Comparison of ENCODE assay signal across 9 cellular contexts in genomic region chr9:113614843-113615648, GRCh38.
A peak's percentile ranks its signal among the peaks of the same experiment; 100 is the strongest.
DNase-seq lines count a peak whose midpoint lies in the region; ATAC-seq and TF ChIP-seq lines count a peak whose summit lies in the region.
"Had no signal": no experiment of that assay in that cellular context is flagged by ENCODE, and none has a peak within 500 bp of the region (broad histone marks: within the 10 kb centered on the region; RNA-seq: fewer than 3 reads in every experiment).

No MANE protein-coding gene starts in this region.

- CTCF ChIA-PET in MCF 10A (lab: Yijun Ruan, JAX): interaction anchor here (0.8 kb wide), 1 partner anchor 17 kb away, joined by 3 read pairs; no protein-coding TSS in a partner anchor
- CTCF ChIA-PET in CD4-positive, alpha-beta T cell (lab: Charles Lee): no interaction called here

- H3K4me1 ChIP-seq in breast epithelium: peaks cover 4 to 16% of the 10 kb centered on the region in 2 donors
- H3K4me1 ChIP-seq in thyroid gland: peaks cover 18 to 33% of the 10 kb centered on the region in 2 donors

- TF ChIP-seq CTCF in breast epithelium (IDR thresholded peaks at IDR 0.05) (no peak), MCF 10A (IDR thresholded peaks at IDR 0.05; ENCODE audit: unreplicated experiment) (no peak), thyroid gland (IDR thresholded peaks at IDR 0.05) (no peak)
- TF ChIP-seq CTCF in CD4-positive, alpha-beta T cell (IDR thresholded peaks at IDR 0.05): no peak

- no peak overlapping the region for H3K27ac Mint-ChIP-seq in MCF 10A (ENCODE audit: low read depth, unreplicated experiment)
- peak overlapping the region; percentile 38 for H3K27ac Mint-ChIP-seq in activated naive CD8-positive, alpha-beta T cell
- no peak overlapping the region for H3K27ac Mint-ChIP-seq in CD4-positive, alpha-beta T cell

- H3K9me3 Mint-ChIP-seq in MCF 10A (ENCODE audit: unreplicated experiment): no peaks in the 10 kb centered on the region
- no peaks in the 10 kb centered on the region for H3K9me3 Mint-ChIP-seq in activated naive CD8-positive, alpha-beta T cell (ENCODE audit: low read depth)
- no peaks in the 10 kb centered on the region for H3K9me3 Mint-ChIP-seq in CD4-positive, alpha-beta T cell

- no peaks in the 10 kb centered on the region for H3K27me3 ChIP-seq in breast epithelium
- no peaks in the 10 kb centered on the region for H3K27me3 ChIP-seq in thyroid gland
- H3K27me3 ChIP-seq in CD4-positive, alpha-beta T cell (ENCODE audit: control insufficient read depth, insufficient read depth, low read length): no peaks in the 10 kb centered on the region

- H3K4me3 ChIP-seq in breast epithelium (peak overlapping the region in 1 of 3 donors; percentile 48), thyroid gland (replicated peaks in 1 of 3) (no peak overlapping the region)

- no peaks in the 10 kb centered on the region for H3K9me3 ChIP-seq in breast epithelium
- no peaks in the 10 kb centered on the region for H3K9me3 ChIP-seq in thyroid gland
- no peaks in the 10 kb centered on the region for H3K9me3 ChIP-seq in CD4-positive, alpha-beta T cell (ENCODE audit: control insufficient read depth, low read length)

- TF ChIP-seq POLR2A in breast epithelium (IDR thresholded peaks at IDR 0.05) (no peak), thyroid gland (IDR thresholded peaks at IDR 0.05) (no peak)

- intact Hi-C loops in breast epithelium (cut with DNase I; ENCODE audit: low total_unique reads): no loop called here
- intact Hi-C loops in MCF 10A (cut with micrococcal nuclease): no loop called here
- intact Hi-C loops in thyroid gland (cut with DNase I): no loop called here
- intact Hi-C loops in CD4-positive, alpha-beta T cell (cut with DNase I, micrococcal nuclease): no loop called here

- POLR2A ChIA-PET in MCF 10A (lab: Yijun Ruan, JAX): no interaction called here
- POLR2A ChIA-PET in CD4-positive, alpha-beta T cell (lab: Charles Lee): no interaction called here

- no peaks in the 10 kb centered on the region for H3K36me3 Mint-ChIP-seq in MCF 10A (ENCODE audit: insufficient read depth, unreplicated experiment)
- no peaks in the 10 kb centered on the region for H3K36me3 Mint-ChIP-seq in activated naive CD8-positive, alpha-beta T cell
- H3K36me3 Mint-ChIP-seq in CD4-positive, alpha-beta T cell (ENCODE audit: low read depth): no peaks in the 10 kb centered on the region

- BruUV-seq in MCF 10A (replicated peaks; lab: Mats Ljungman, UMichigan): no TSS peak

- WGBS in thyroid gland, 2 donors: 47 to 54% methylated on average over 11 to 14 of the region's 14 CpGs

- H3K36me3 ChIP-seq in breast epithelium (no peaks in the 10 kb centered on the region), thyroid gland (no peaks in the 10 kb centered on the region)

- no peaks in the 10 kb centered on the region for H3K27me3 Mint-ChIP-seq in MCF 10A (ENCODE audit: insufficient read depth, unreplicated experiment)
- no peaks in the 10 kb centered on the region for H3K27me3 Mint-ChIP-seq in activated naive CD8-positive, alpha-beta T cell
- no peaks in the 10 kb centered on the region for H3K27me3 Mint-ChIP-seq in CD4-positive, alpha-beta T cell

- DNase-seq in breast epithelium (ENCODE audit: low spot score in 2 of 2): peak in 1 of 2 donors; percentile 70
- DNase-seq in MCF 10A (ENCODE audit: unreplicated experiment): no peak
- peak; percentile 80 for DNase-seq in left lobe of liver (ENCODE audit: low spot score)
- DNase-seq in thyroid gland: peak; percentile 20 to 31
- no peak for DNase-seq in retina
- DNase-seq in CD4-positive, alpha-beta T cell: no peak
- no peak for DNase-seq in activated CD4-positive, alpha-beta T cell treated with anti-CD3 and anti-CD28 coated beads, Interleukin-2, amount 50 U/mL, for 1 hour

- no peak overlapping the region for H3K4me3 Mint-ChIP-seq in MCF 10A (ENCODE audit: unreplicated experiment)
- no peak overlapping the region for H3K4me3 Mint-ChIP-seq in activated naive CD8-positive, alpha-beta T cell
- H3K4me3 Mint-ChIP-seq in CD4-positive, alpha-beta T cell: no peak overlapping the region

- H3K4me1 Mint-ChIP-seq in MCF 10A (ENCODE audit: insufficient read depth, unreplicated experiment): peaks cover 4% of the 10 kb centered on the region
- H3K4me1 Mint-ChIP-seq in activated naive CD8-positive, alpha-beta T cell (ENCODE audit: low read depth): peaks cover 10% of the 10 kb centered on the region
- H3K4me1 Mint-ChIP-seq in CD4-positive, alpha-beta T cell (ENCODE audit: low read depth): no peaks in the 10 kb centered on the region

- H3K27ac ChIP-seq in breast epithelium (peak overlapping the region; percentile 88 to 93), thyroid gland (peak overlapping the region in 2 of 3 donors; percentile 6 to 59)
- no peak overlapping the region for H3K27ac ChIP-seq in CD4-positive, alpha-beta T cell (ENCODE audit: low read depth, low read length)
- H3K27ac ChIP-seq: VCaP had no signal

- peak; percentile 86 for ATAC-seq in left lobe of liver
- no peak for ATAC-seq in CD4-positive, alpha-beta T cell (ENCODE audit: poor library complexity)

Comparison
In these comparisons a context has a peak if more than half of its experiments do, and no peak if none do; other contexts are left out.
1. DNase-seq: peak in left lobe of liver (single experiment) and thyroid gland (2 of 2); none in MCF 10A (single experiment), retina (single experiment), CD4-positive, alpha-beta T cell (0 of 10) and activated CD4-positive, alpha-beta T cell treated with anti-CD3 and anti-CD28 coated beads, Interleukin-2, amount 50 U/mL, for 1 hour (single experiment).